9 cellular contexts compared by ENCODE assay signal in genomic region chr7:98022531-98022930, GRCh38. TPM values are rescaled to one million over a fixed set of nuclear protein-coding genes. Genes with fewer than 3 reads are reported as not detected.
"Had no signal": no experiment of that assay in that cellular context is flagged by ENCODE, and none has a peak within 500 bp of the region (broad histone marks: within the 10 kb centered on the region; RNA-seq: fewer than 3 reads in every experiment).

No MANE protein-coding gene starts in this region.

- H3K36me3 ChIP-seq: HAP-1 had no signal

- H3K27ac ChIP-seq: HL-60 had no signal

- H3K27ac Mint-ChIP-seq: HFFc6, IgD-negative memory B cell had no signal

- H3K9me3 Mint-ChIP-seq: HFFc6, IgD-negative memory B cell had no signal

- H3K36me3 Mint-ChIP-seq: IgD-negative memory B cell had no signal

- H3K4me3 Mint-ChIP-seq: HFFc6, IgD-negative memory B cell had no signal

- H3K9me3 ChIP-seq: HAP-1 had no signal

- H3K4me1 ChIP-seq: HAP-1 had no signal

- H3K4me3 ChIP-seq: HAP-1 had no signal

- DNase-seq: GOT3, H7, HFFc6 had no signal

RNA-seq across cellular contexts. Expression of gene OCM2, which starts 32.5 kb away (rescaled TPM):
- total RNA-seq: H4, H7, HepG2, HFFc6, HT1080 had no signal
- polyA plus RNA-seq: HepG2, IgD-negative memory B cell had no signal
